In the genomic region with DNA sequence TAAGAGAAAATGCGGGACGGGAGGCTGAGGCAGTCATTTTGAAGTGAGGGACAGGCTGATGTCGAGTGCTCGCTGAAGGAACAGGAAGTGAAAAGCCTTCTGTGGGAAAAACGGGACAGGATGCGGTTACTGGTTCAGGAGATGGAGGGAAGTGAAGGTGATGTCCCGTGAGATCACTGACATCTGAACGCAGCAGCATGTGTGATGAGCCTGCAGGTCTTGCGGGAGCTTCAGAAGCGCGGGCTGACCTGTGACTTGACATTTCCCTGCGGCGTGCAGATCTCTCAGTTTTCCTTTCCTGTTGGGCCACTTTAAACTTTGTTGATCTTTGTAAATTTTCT, we compare ENCODE assay signal across 9 cellular contexts.
DNase-seq lines count a peak whose midpoint lies in the region; ATAC-seq and TF ChIP-seq lines count a peak whose summit lies in the region.
"Had no signal": no experiment of that assay in that cellular context is flagged by ENCODE, and none has a peak within 500 bp of the region (broad histone marks: within the 10 kb centered on the region; RNA-seq: fewer than 3 reads in every experiment).

No MANE protein-coding gene starts in this region.

- H2AFZ ChIP-seq in PC-3 (ENCODE audit: low read length), result no peak overlapping the region

- H3K9me2 ChIP-seq in PC-3 (replicated peaks; ENCODE audit: low read length), result no peaks in the 10 kb centered on the region

- no peaks in the 10 kb centered on the region for H4K20me1 ChIP-seq in PC-3 (ENCODE audit: low read length)

- H3K79me2 ChIP-seq in PC-3 (ENCODE audit: low read length), result no peaks in the 10 kb centered on the region

- peak; percentile 72 for DNase-seq in activated CD8-positive, alpha-beta memory T cell treated with anti-CD3 and anti-CD28 coated beads, Interleukin-2, amount 10 ng/mL, durations not matched to agents 7 days and 5 days
- DNase-seq in activated CD8-positive, alpha-beta memory T cell treated with anti-CD3 and anti-CD28 coated beads, Interleukin-2, amount 50 U/mL, for 4 hours, result no peak
- peak; percentile 55 for DNase-seq in NAMALWA (ENCODE audit: low spot score)
- no peak for DNase-seq in PC-3
- no peak for DNase-seq in BE2C

- H3K9me3 ChIP-seq in PC-3 (ENCODE audit: low read length) (no peaks in the 10 kb centered on the region), BE2C (no peaks in the 10 kb centered on the region)

- H3K9ac ChIP-seq in PC-3 (ENCODE audit: low read length), result no peak overlapping the region

- BruUV-seq in PC-3 (replicated peaks; lab: Mats Ljungman, UMichigan), result no TSS peak

- peak overlapping the region; percentile 55 for H3K27ac Mint-ChIP-seq in activated CD8-positive, alpha-beta memory T cell treated with anti-CD3 and anti-CD28 coated beads, Interleukin-2, amount 10 ng/mL, durations not matched to agents 7 days and 5 days
- H3K27ac Mint-ChIP-seq in activated naive CD8-positive, alpha-beta T cell, result peak overlapping the region; percentile 86
- H3K27ac Mint-ChIP-seq in stimulated activated memory B cell treated with anti-CD40 and anti-IgM and Interleukin-4, amounts not matched to agents 10 μg/mL and 1 μg/mL and 100 μg/mL, for 72 hours, result peak overlapping the region; percentile 78

- peak; percentile 58 for ATAC-seq in activated CD8-positive, alpha-beta memory T cell treated with anti-CD3 and anti-CD28 coated beads, Interleukin-2, amount 10 ng/mL, durations not matched to agents 7 days and 5 days
- ATAC-seq in stimulated activated memory B cell treated with anti-CD40 and anti-IgM and Interleukin-4, amounts not matched to agents 10 μg/mL and 1 μg/mL and 100 μg/mL, for 72 hours, result peak; percentile 40
- ATAC-seq in GM18858 (IDR thresholded peaks at IDR 0.05; ENCODE audit: unreplicated experiment), result no peak
- ATAC-seq in PC-3, result no peak
- ATAC-seq: Panc1 had no signal

- TF ChIP-seq CTCF in PC-3 (conservative IDR thresholded peaks at IDR 0.05; ENCODE audit: low read depth, low read length) (no peak), BE2C (IDR thresholded peaks at IDR 0.05; ENCODE audit: low read depth, low read length) (no peak)

- peaks cover 38% of the 10 kb centered on the region for H3K4me1 Mint-ChIP-seq in activated CD8-positive, alpha-beta memory T cell treated with anti-CD3 and anti-CD28 coated beads, Interleukin-2, amount 10 ng/mL, durations not matched to agents 7 days and 5 days
- peaks cover 31% of the 10 kb centered on the region for H3K4me1 Mint-ChIP-seq in activated naive CD8-positive, alpha-beta T cell (ENCODE audit: low read depth)
- peaks cover 78% of the 10 kb centered on the region for H3K4me1 Mint-ChIP-seq in stimulated activated memory B cell treated with anti-CD40 and anti-IgM and Interleukin-4, amounts not matched to agents 10 μg/mL and 1 μg/mL and 100 μg/mL, for 72 hours

- no peak overlapping the region for H3K27ac ChIP-seq in PC-3 (ENCODE audit: low read length)

- no peaks in the 10 kb centered on the region for H3K27me3 Mint-ChIP-seq in activated CD8-positive, alpha-beta memory T cell treated with anti-CD3 and anti-CD28 coated beads, Interleukin-2, amount 10 ng/mL, durations not matched to agents 7 days and 5 days
- no peaks in the 10 kb centered on the region for H3K27me3 Mint-ChIP-seq in activated naive CD8-positive, alpha-beta T cell
- H3K27me3 Mint-ChIP-seq in stimulated activated memory B cell treated with anti-CD40 and anti-IgM and Interleukin-4, amounts not matched to agents 10 μg/mL and 1 μg/mL and 100 μg/mL, for 72 hours, result no peaks in the 10 kb centered on the region

- H3K36me3 ChIP-seq in PC-3 (ENCODE audit: low read depth, low read length) (peaks cover 54% of the 10 kb centered on the region; the same call in 1 of the 2 replicates), BE2C (peaks cover 66% of the 10 kb centered on the region)

- peak overlapping the region; percentile 3 for H3K4me3 Mint-ChIP-seq in activated CD8-positive, alpha-beta memory T cell treated with anti-CD3 and anti-CD28 coated beads, Interleukin-2, amount 10 ng/mL, durations not matched to agents 7 days and 5 days
- H3K4me3 Mint-ChIP-seq in activated naive CD8-positive, alpha-beta T cell, result peak overlapping the region; percentile 78
- H3K4me3 Mint-ChIP-seq in stimulated activated memory B cell treated with anti-CD40 and anti-IgM and Interleukin-4, amounts not matched to agents 10 μg/mL and 1 μg/mL and 100 μg/mL, for 72 hours, result peak overlapping the region; percentile 73

- no peaks in the 10 kb centered on the region for H3K27me3 ChIP-seq in PC-3 (ENCODE audit: low read length)
- H3K27me3 ChIP-seq in BE2C, result no peaks in the 10 kb centered on the region

- CTCF ChIA-PET in activated CD8-positive, alpha-beta memory T cell treated with anti-CD3 and anti-CD28 coated beads, Interleukin-2, amount 10 ng/mL, durations not matched to agents 7 days and 5 days (lab: Charles Lee), result no interaction called here
- CTCF ChIA-PET in PC-3 (lab: Charles Lee), result no interaction called here

- no peak overlapping the region for H3K4me2 ChIP-seq in PC-3 (ENCODE audit: low read length)

- H3K4me3 ChIP-seq in PC-3 (ENCODE audit: low read length) (no peak overlapping the region), BE2C (ENCODE audit: low read depth, low read length) (no peak overlapping the region)

- peaks cover 27% of the 10 kb centered on the region for H3K36me3 Mint-ChIP-seq in activated CD8-positive, alpha-beta memory T cell treated with anti-CD3 and anti-CD28 coated beads, Interleukin-2, amount 10 ng/mL, durations not matched to agents 7 days and 5 days
- H3K36me3 Mint-ChIP-seq in activated naive CD8-positive, alpha-beta T cell, result peaks cover 11% of the 10 kb centered on the region
- peaks cover 57% of the 10 kb centered on the region for H3K36me3 Mint-ChIP-seq in stimulated activated memory B cell treated with anti-CD40 and anti-IgM and Interleukin-4, amounts not matched to agents 10 μg/mL and 1 μg/mL and 100 μg/mL, for 72 hours

- POLR2A ChIA-PET in PC-3 (lab: Charles Lee; ENCODE audit: unreplicated experiment), result no interaction called here

- no peaks in the 10 kb centered on the region for H3K9me3 Mint-ChIP-seq in activated CD8-positive, alpha-beta memory T cell treated with anti-CD3 and anti-CD28 coated beads, Interleukin-2, amount 10 ng/mL, durations not matched to agents 7 days and 5 days (ENCODE audit: low read depth)
- H3K9me3 Mint-ChIP-seq in activated naive CD8-positive, alpha-beta T cell (ENCODE audit: low read depth), result no peaks in the 10 kb centered on the region
- H3K9me3 Mint-ChIP-seq in stimulated activated memory B cell treated with anti-CD40 and anti-IgM and Interleukin-4, amounts not matched to agents 10 μg/mL and 1 μg/mL and 100 μg/mL, for 72 hours, result no peaks in the 10 kb centered on the region

- no peaks in the 10 kb centered on the region for H3F3A ChIP-seq in PC-3 (ENCODE audit: low read length, unreplicated experiment)

- intact Hi-C loops in PC-3 (cut with micrococcal nuclease), result no loop called here

- H3K4me1 ChIP-seq in PC-3 (ENCODE audit: insufficient read depth, low read length), result no peaks in the 10 kb centered on the region
- H3K4me1 ChIP-seq in BE2C, result no peaks in the 10 kb centered on the region

Comparison
In these comparisons a context has a peak if more than half of its experiments do, and no peak if none do; other contexts are left out.
1. DNase-seq: peak in activated CD8-positive, alpha-beta memory T cell treated with anti-CD3 and anti-CD28 coated beads, Interleukin-2, amount 10 ng/mL, durations not matched to agents 7 days and 5 days (single experiment) and NAMALWA (single experiment); none in activated CD8-positive, alpha-beta memory T cell treated with anti-CD3 and anti-CD28 coated beads, Interleukin-2, amount 50 U/mL, for 4 hours (single experiment), PC-3 (single experiment) and BE2C (single experiment).
2. ATAC-seq: peak in activated CD8-positive, alpha-beta memory T cell treated with anti-CD3 and anti-CD28 coated beads, Interleukin-2, amount 10 ng/mL, durations not matched to agents 7 days and 5 days (single experiment) and stimulated activated memory B cell treated with anti-CD40 and anti-IgM and Interleukin-4, amounts not matched to agents 10 μg/mL and 1 μg/mL and 100 μg/mL, for 72 hours (single experiment); none in GM18858 (single experiment) and PC-3 (single experiment).
3. H3K4me3 Mint-ChIP-seq: peak in every context shown above with its lines; median percentile 78 in activated naive CD8-positive, alpha-beta T cell; 73 in stimulated activated memory B cell treated with anti-CD40 and anti-IgM and Interleukin-4, amounts not matched to agents 10 μg/mL and 1 μg/mL and 100 μg/mL, for 72 hours; 3 in activated CD8-positive, alpha-beta memory T cell treated with anti-CD3 and anti-CD28 coated beads, Interleukin-2, amount 10 ng/mL, durations not matched to agents 7 days and 5 days.
4. Peak in every context shown above with its lines, with median percentiles within 50 percentile points of each other: H3K27ac Mint-ChIP-seq.